In the genomic region with DNA sequence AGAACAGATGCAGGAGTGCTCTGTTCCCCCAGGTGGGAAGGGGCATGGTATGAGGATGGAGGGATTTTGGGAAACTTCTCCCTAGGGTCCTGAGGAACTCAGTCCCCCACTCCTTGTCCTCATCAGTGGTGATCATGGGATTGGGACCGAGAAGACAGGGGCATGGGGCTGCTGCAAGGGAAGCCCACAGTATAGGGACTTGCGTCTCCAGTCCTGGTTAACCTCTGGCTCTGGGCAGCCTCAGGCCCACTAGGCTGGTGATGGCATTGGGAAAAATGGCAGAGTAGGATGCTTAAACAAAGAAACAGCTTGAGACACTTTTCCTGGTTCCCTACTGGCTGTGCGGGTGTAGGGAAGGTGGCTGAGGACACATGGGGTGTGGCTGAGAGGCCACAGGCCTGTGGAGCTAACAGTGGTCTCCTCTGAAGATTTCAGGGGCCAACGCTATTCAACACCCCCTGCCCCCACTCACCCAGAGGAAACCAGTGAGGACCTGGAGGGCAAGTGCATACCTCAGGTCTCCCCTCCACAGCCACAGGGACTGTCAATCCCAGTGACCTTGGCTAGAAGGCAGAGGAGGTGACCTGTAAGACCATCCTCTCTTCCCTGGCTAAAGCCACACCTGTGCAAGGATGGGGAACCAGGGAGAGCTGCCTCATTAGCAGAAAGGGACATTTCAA, we compare ENCODE assay signal across 32 cellular contexts.
"Had no signal": no experiment of that assay in that cellular context is flagged by ENCODE, and none has a peak within 500 bp of the region (broad histone marks: within the 10 kb centered on the region; RNA-seq: fewer than 3 reads in every experiment).

No MANE protein-coding gene starts in this region.

- H3K4me3 ChIP-seq: MG63 had no signal

- H3K4me3 Mint-ChIP-seq: activated CD4-positive, alpha-beta memory T cell treated with anti-CD3 and anti-CD28 coated beads, Interleukin-2, amount 10 ng/mL, durations not matched to agents 7 days and 5 days; activated CD8-positive, alpha-beta memory T cell treated with anti-CD3 and anti-CD28 coated beads, Interleukin-2, amount 10 ng/mL, durations not matched to agents 7 days and 5 days; activated naive CD8-positive, alpha-beta T cell treated with anti-CD3 and anti-CD28 coated beads for 36 hours had no signal

- H3K27ac Mint-ChIP-seq: activated CD4-positive, alpha-beta memory T cell treated with anti-CD3 and anti-CD28 coated beads, Interleukin-2, amount 10 ng/mL, durations not matched to agents 7 days and 5 days; activated CD8-positive, alpha-beta memory T cell treated with anti-CD3 and anti-CD28 coated beads, Interleukin-2, amount 10 ng/mL, durations not matched to agents 7 days and 5 days; activated naive CD8-positive, alpha-beta T cell treated with anti-CD3 and anti-CD28 coated beads for 36 hours had no signal

- H3K9me3 ChIP-seq: MG63 had no signal

- H3K9me3 Mint-ChIP-seq: activated CD4-positive, alpha-beta memory T cell treated with anti-CD3 and anti-CD28 coated beads, Interleukin-2, amount 10 ng/mL, durations not matched to agents 7 days and 5 days; activated naive CD8-positive, alpha-beta T cell treated with anti-CD3 and anti-CD28 coated beads for 36 hours had no signal

- H3K4me1 Mint-ChIP-seq: activated CD4-positive, alpha-beta memory T cell treated with anti-CD3 and anti-CD28 coated beads, Interleukin-2, amount 10 ng/mL, durations not matched to agents 7 days and 5 days; activated CD8-positive, alpha-beta memory T cell treated with anti-CD3 and anti-CD28 coated beads, Interleukin-2, amount 10 ng/mL, durations not matched to agents 7 days and 5 days; activated naive CD8-positive, alpha-beta T cell treated with anti-CD3 and anti-CD28 coated beads for 36 hours had no signal

- H3K36me3 ChIP-seq: brain microvascular endothelial cell, MG63, WERI-Rb-1 had no signal

- H3K36me3 Mint-ChIP-seq: activated CD8-positive, alpha-beta memory T cell treated with anti-CD3 and anti-CD28 coated beads, Interleukin-2, amount 10 ng/mL, durations not matched to agents 7 days and 5 days; activated naive CD8-positive, alpha-beta T cell treated with anti-CD3 and anti-CD28 coated beads for 36 hours had no signal

- H3K27ac ChIP-seq: brain microvascular endothelial cell, WERI-Rb-1 had no signal

- ATAC-seq: activated CD8-positive, alpha-beta memory T cell treated with anti-CD3 and anti-CD28 coated beads, Interleukin-2, amount 10 ng/mL, durations not matched to agents 7 days and 5 days had no signal

- DNase-seq: activated CD4-positive, alpha-beta memory T cell treated with anti-CD3 and anti-CD28 coated beads, Interleukin-2, amount 10 ng/mL, durations not matched to agents 7 days and 5 days; activated CD4-positive, alpha-beta T cell treated with anti-CD3 and anti-CD28 coated beads for 1 hour; activated CD4-positive, alpha-beta T cell treated with anti-CD3 and anti-CD28 coated beads for 48 hours; activated CD4-positive, CD25-positive, alpha-beta regulatory T cell; activated CD8-positive, alpha-beta memory T cell treated with anti-CD3 and anti-CD28 coated beads, Interleukin-2, amount 10 ng/mL, durations not matched to agents 7 days and 5 days; activated CD8-positive, alpha-beta memory T cell treated with anti-CD3 and anti-CD28 coated beads, Interleukin-2, amount 50 U/mL, for 48 hours; activated effector memory CD4-positive, alpha-beta T cell treated with Interleukin-2 at 50 U/mL for 16 hours; activated naive CD4-positive, alpha-beta T cell treated with anti-CD3 and anti-CD28 coated beads, Interleukin-2, amount 50 U/mL, for 16 hours; activated naive CD8-positive, alpha-beta T cell treated with anti-CD3 and anti-CD28 coated beads for 36 hours; activated T-cell treated with anti-CD3 and anti-CD28 coated beads, Interleukin-2, amount 50 U/mL, for 48 hours; amniotic stem cell; aorta; brain microvascular endothelial cell; Kasumi-1; KG1; MG63; NCI-H1048; NCI-H1436; NCI-H1694; NCI-H1930; NCI-H226; NCI-H524; NCI-H69; NCI-H82; NK-92 treated with Interleukin-12 subunit alpha and Interleukin-12 subunit beta, amount 100 ng/mL, for 24 hours; OCI-M1; Right ventricle myocardium superior; SW 1271; T-helper 1 cell; T-helper 2 cell; T-helper 9 cell; WERI-Rb-1 had no signal

- H3K27me3 ChIP-seq: brain microvascular endothelial cell, MG63 had no signal

- H3K27me3 Mint-ChIP-seq: activated CD8-positive, alpha-beta memory T cell treated with anti-CD3 and anti-CD28 coated beads, Interleukin-2, amount 10 ng/mL, durations not matched to agents 7 days and 5 days had no signal
